9 cellular contexts compared by ENCODE assay signal in genomic region chr19:40623403-40624239, GRCh38. TPM values are rescaled to one million over a fixed set of nuclear protein-coding genes. Genes with fewer than 3 reads are reported as not detected.
DNase-seq lines count a peak whose midpoint lies in the region; ATAC-seq and FAIRE-seq lines count a peak whose summit lies in the region.
"Had no signal": no experiment of that assay in that cellular context is flagged by ENCODE, and none has a peak within 500 bp of the region (broad histone marks: within the 10 kb centered on the region; RNA-seq: fewer than 3 reads in every experiment).

No MANE protein-coding gene starts in this region.

- no peaks in the 10 kb centered on the region for H3K9me3 ChIP-seq in effector memory CD4-positive, alpha-beta T cell (ENCODE audit: control insufficient read depth, low read length)

- peak; percentile 48 for ATAC-seq in stimulated activated naive CD8-positive, alpha-beta T cell treated with anti-CD3 and anti-CD28 coated beads, Interleukin-15, Interleukin-2, amounts not matched to agents 100 U/mL and 50 U/mL, for 24 hours
- no peak for ATAC-seq in stimulated activated naive CD8-positive, alpha-beta T cell treated with anti-CD3 and anti-CD28 coated beads, Interleukin-15, amount 100 ng/mL, for 72 hours
- ATAC-seq in left ventricle myocardium superior (peak; percentile 4), HG02870 (IDR thresholded peaks at IDR 0.05; ENCODE audit: unreplicated experiment) (no peak)

- H3K27ac ChIP-seq in effector memory CD4-positive, alpha-beta T cell (ENCODE audit: insufficient read depth, low read length, poor library complexity, severe bottlenecking) = no peak overlapping the region

- H3K27me3 Mint-ChIP-seq in stimulated activated naive CD8-positive, alpha-beta T cell treated with anti-CD3 and anti-CD28 coated beads, Interleukin-15, amount 100 ng/mL, for 72 hours = no peaks in the 10 kb centered on the region
- H3K27me3 Mint-ChIP-seq: CD8-positive, alpha-beta memory T cell had no signal

- H3K4me3 ChIP-seq in effector memory CD4-positive, alpha-beta T cell (ENCODE audit: insufficient read depth, low read depth, low read length, poor library complexity, severe bottlenecking) = no peak overlapping the region

- H3K4me3 Mint-ChIP-seq in stimulated activated naive CD8-positive, alpha-beta T cell treated with anti-CD3 and anti-CD28 coated beads, Interleukin-15, amount 100 ng/mL, for 72 hours = no peak overlapping the region
- H3K4me3 Mint-ChIP-seq: CD8-positive, alpha-beta memory T cell had no signal

- H3K27me3 ChIP-seq in effector memory CD4-positive, alpha-beta T cell (replicated peaks; ENCODE audit: control insufficient read depth, insufficient read depth, low read length, poor library complexity, severe bottlenecking) = no peaks in the 10 kb centered on the region

- intact Hi-C loops in left ventricle myocardium superior (cut with micrococcal nuclease) = no loop called here

- peaks cover 22% of the 10 kb centered on the region for H3K4me1 Mint-ChIP-seq in stimulated activated naive CD8-positive, alpha-beta T cell treated with anti-CD3 and anti-CD28 coated beads, Interleukin-15, amount 100 ng/mL, for 72 hours
- H3K4me1 Mint-ChIP-seq: CD8-positive, alpha-beta memory T cell had no signal

- DNase-seq in stimulated activated naive CD8-positive, alpha-beta T cell treated with anti-CD3 and anti-CD28 coated beads, Interleukin-15, Interleukin-2, amounts not matched to agents 100 U/mL and 50 U/mL, for 24 hours = no peak
- DNase-seq in stimulated activated naive CD8-positive, alpha-beta T cell treated with anti-CD3 and anti-CD28 coated beads, Interleukin-15, amount 100 ng/mL, for 72 hours = no peak
- peak; percentile 91 for DNase-seq in RCC 7860 (ENCODE audit: low spot score)
- DNase-seq in left ventricle myocardium superior = peak; percentile 53
- DNase-seq in effector memory CD4-positive, alpha-beta T cell = no peak
- no peak for DNase-seq in stimulated activated naive CD4-positive, alpha-beta T cell (lab: John Stamatoyannopoulos, UW)
- no peak for DNase-seq in activated naive CD4-positive, alpha-beta T cell (lab: John Stamatoyannopoulos, UW)

- peaks cover 29% of the 10 kb centered on the region for H3K36me3 ChIP-seq in effector memory CD4-positive, alpha-beta T cell (ENCODE audit: control insufficient read depth, insufficient read depth, low read length)

- no peaks in the 10 kb centered on the region for H3K9me3 Mint-ChIP-seq in stimulated activated naive CD8-positive, alpha-beta T cell treated with anti-CD3 and anti-CD28 coated beads, Interleukin-15, amount 100 ng/mL, for 72 hours
- H3K9me3 Mint-ChIP-seq: CD8-positive, alpha-beta memory T cell had no signal

- peak overlapping the region in 1 of 2 donors; percentile 74 for H3K27ac Mint-ChIP-seq in stimulated activated naive CD8-positive, alpha-beta T cell treated with anti-CD3 and anti-CD28 coated beads, Interleukin-15, amount 100 ng/mL, for 72 hours

- peak; percentile 46 for FAIRE-seq in RCC 7860 (lab: Jason Lieb, UNC)

- H3K4me1 ChIP-seq in effector memory CD4-positive, alpha-beta T cell (ENCODE audit: control insufficient read depth, insufficient read depth, low read length, poor library complexity, severe bottlenecking) = no peaks in the 10 kb centered on the region

RNA-seq across cellular contexts. Expression of gene LTBP4, which starts 22.5 kb away (rescaled TPM):
- total RNA-seq in left ventricle myocardium superior = 294 TPM

RNA-seq across cellular contexts. Expression of gene SHKBP1, which starts 46.9 kb away (rescaled TPM):
- total RNA-seq in left ventricle myocardium superior = 16.4 TPM

Comparison
In these comparisons a context has a peak if more than half of its experiments do, and no peak if none do; other contexts are left out.
1. ATAC-seq: peak in stimulated activated naive CD8-positive, alpha-beta T cell treated with anti-CD3 and anti-CD28 coated beads, Interleukin-15, Interleukin-2, amounts not matched to agents 100 U/mL and 50 U/mL, for 24 hours (single experiment) and left ventricle myocardium superior (single experiment); none in stimulated activated naive CD8-positive, alpha-beta T cell treated with anti-CD3 and anti-CD28 coated beads, Interleukin-15, amount 100 ng/mL, for 72 hours (single experiment) and HG02870 (single experiment).
2. DNase-seq: peak in RCC 7860 (single experiment) and left ventricle myocardium superior (single experiment); none in stimulated activated naive CD8-positive, alpha-beta T cell treated with anti-CD3 and anti-CD28 coated beads, Interleukin-15, Interleukin-2, amounts not matched to agents 100 U/mL and 50 U/mL, for 24 hours (single experiment), stimulated activated naive CD8-positive, alpha-beta T cell treated with anti-CD3 and anti-CD28 coated beads, Interleukin-15, amount 100 ng/mL, for 72 hours (0 of 2), effector memory CD4-positive, alpha-beta T cell (0 of 3), stimulated activated naive CD4-positive, alpha-beta T cell (0 of 6) and activated naive CD4-positive, alpha-beta T cell (0 of 4).